ENCODE assay signal across 1 cellular context in the genomic region with DNA sequence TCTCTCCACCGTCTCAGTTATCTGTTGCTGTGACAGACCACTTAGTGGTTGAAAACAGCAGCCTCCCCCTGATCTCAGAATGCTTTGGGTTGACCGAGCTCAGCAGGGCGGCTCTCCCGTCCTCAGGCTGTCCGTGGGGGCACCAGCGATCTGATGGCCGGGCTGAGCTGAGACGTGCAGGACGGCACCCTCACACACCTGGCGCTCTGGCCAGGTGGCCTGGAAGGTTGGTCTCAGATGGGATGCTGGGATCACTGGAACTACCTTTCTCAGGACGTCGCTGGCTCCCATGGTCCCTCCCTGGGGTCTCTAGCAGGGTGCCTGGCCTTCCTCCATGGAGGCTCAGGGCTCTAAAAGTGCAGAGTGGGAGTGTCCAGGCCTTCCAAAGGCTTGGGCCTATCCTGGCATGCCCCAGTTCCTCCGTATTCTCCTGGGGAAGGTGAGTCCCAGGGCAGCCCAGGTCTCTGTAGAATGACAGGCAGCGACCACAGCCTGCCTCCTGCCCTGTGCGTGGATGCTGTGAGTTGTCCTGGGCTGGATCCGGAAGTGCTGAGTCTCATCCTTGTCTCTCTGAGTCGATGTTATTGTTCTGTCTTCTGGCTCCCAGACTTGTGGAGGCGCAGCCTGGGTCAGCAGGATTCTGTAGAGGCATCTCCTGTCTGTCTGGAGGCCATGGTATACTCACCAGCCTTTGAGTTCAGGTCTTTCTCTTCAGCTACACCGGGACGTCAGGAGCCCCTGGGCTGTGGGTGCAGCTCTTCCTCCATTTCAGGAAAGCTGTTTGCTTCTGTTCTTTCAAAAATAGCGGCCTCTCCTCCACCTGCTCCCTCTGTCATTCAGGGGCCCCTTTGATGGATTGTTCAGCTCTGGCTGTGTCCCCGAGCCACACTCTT.
TF ChIP-seq lines count a peak whose summit lies in the region.

No MANE protein-coding gene starts in this region.

TF ChIP-seq in H1, 55 proteins besides CTCF, POLR2A, EP300 and RAD21:
- TF ChIP-seq CBX8 (IDR thresholded peaks at IDR 0.05; ENCODE audit: borderline replicate concordance, low read depth, low read length): no peak
- TF ChIP-seq TAF7 (optimal IDR thresholded peaks at IDR 0.05; ENCODE audit: borderline replicate concordance, low read depth, low read length): no peak
